Comparison of ENCODE assay signal across 2 cellular contexts in genomic region chr15:90463381-90463780, GRCh38.
TF ChIP-seq lines count a peak whose summit lies in the region.

No MANE protein-coding gene starts in this region.

TF ChIP-seq in HEK293, 187 proteins besides CTCF, POLR2A, EP300 and RAD21 (continued from another document):
- TF ChIP-seq ZEB2 (tag by site-specific recombination; IDR thresholded peaks at IDR 0.05) = peak; percentile 27; the same call in 1 of the 2 replicates
- peak; percentile 89 for TF ChIP-seq PRDM1 (tag by site-specific recombination; IDR thresholded peaks at IDR 0.05)
- TF ChIP-seq ZBTB21 (tag by site-specific recombination; IDR thresholded peaks at IDR 0.05) = peak; percentile 61; the same call in 1 of the 2 replicates
- peak; percentile 68 for TF ChIP-seq ZNF366 (tag by site-specific recombination; conservative IDR thresholded peaks at IDR 0.05)
- peak; percentile 69 for TF ChIP-seq SCRT2 (tag by site-specific recombination; IDR thresholded peaks at IDR 0.05)
- no peak for TF ChIP-seq ZNF169 (tag by site-specific recombination; IDR thresholded peaks at IDR 0.05)
TF ChIP-seq in HEK293: peak in this region for 9.

TF ChIP-seq in GM12878, 131 proteins besides CTCF, POLR2A, EP300 and RAD21 (continued from another document and continues in another):
- TF ChIP-seq, protein P1, sequence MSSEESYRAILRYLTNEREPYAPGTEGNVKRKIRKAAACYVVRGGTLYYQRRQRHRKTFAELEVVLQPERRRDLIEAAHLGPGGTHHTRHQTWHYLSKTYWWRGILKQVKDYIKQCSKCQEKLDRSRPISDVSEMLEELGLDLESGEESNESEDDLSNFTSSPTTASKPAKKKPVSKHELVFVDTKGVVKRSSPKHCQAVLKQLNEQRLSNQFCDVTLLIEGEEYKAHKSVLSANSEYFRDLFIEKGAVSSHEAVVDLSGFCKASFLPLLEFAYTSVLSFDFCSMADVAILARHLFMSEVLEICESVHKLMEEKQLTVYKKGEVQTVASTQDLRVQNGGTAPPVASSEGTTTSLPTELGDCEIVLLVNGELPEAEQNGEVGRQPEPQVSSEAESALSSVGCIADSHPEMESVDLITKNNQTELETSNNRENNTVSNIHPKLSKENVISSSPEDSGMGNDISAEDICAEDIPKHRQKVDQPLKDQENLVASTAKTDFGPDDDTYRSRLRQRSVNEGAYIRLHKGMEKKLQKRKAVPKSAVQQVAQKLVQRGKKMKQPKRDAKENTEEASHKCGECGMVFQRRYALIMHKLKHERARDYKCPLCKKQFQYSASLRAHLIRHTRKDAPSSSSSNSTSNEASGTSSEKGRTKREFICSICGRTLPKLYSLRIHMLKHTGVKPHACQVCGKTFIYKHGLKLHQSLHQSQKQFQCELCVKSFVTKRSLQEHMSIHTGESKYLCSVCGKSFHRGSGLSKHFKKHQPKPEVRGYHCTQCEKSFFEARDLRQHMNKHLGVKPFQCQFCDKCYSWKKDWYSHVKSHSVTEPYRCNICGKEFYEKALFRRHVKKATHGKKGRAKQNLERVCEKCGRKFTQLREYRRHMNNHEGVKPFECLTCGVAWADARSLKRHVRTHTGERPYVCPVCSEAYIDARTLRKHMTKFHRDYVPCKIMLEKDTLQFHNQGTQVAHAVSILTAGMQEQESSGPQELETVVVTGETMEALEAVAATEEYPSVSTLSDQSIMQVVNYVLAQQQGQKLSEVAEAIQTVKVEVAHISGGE (CRISPR knock-in tag; IDR thresholded peaks at IDR 0.05) = no peak
- TF ChIP-seq RBBP5 (conservative IDR thresholded peaks at IDR 0.05) (no peak), ZBTB40 (IDR thresholded peaks at IDR 0.05; ENCODE audit: borderline replicate concordance) (no peak), CREB1 (IDR thresholded peaks at IDR 0.05; ENCODE audit: low read depth) (peak; percentile 84), ZSCAN29 (IDR thresholded peaks at IDR 0.05) (no peak), RELB (IDR thresholded peaks at IDR 0.05; ENCODE audit: low read depth) (0 out of 2 replicates have a peak, but pooled peaks have one; percentile 19), BRCA1 (IDR thresholded peaks at IDR 0.05; ENCODE audit: low read depth, low read length) (no peak), IRF3 (IDR thresholded peaks at IDR 0.05) (no peak), RELA (IDR thresholded peaks at IDR 0.05; ENCODE audit: borderline replicate concordance, partially characterized antibody) (no peak), ATF7 (IDR thresholded peaks at IDR 0.05; ENCODE audit: low read depth) (peak; percentile 90), BMI1 (IDR thresholded peaks at IDR 0.05; ENCODE audit: borderline replicate concordance) (no peak), HSF1 (IDR thresholded peaks at IDR 0.05; ENCODE audit: low read depth, low read length) (no peak), RB1 (IDR thresholded peaks at IDR 0.05; ENCODE audit: borderline replicate concordance) (no peak), HCFC1 (IDR thresholded peaks at IDR 0.05; ENCODE audit: low read length) (no peak), YY1 (IDR thresholded peaks at IDR 0.05; ENCODE audit: low read depth, low read length) (no peak), ATF2 (IDR thresholded peaks at IDR 0.05; ENCODE audit: low read length) (peak; percentile 43; the same call in 1 of the 2 replicates), ZNF274 (IDR thresholded peaks at IDR 0.05; ENCODE audit: insufficient read depth, insufficient read length) (no peak), MLLT1 (IDR thresholded peaks at IDR 0.05) (no peak), BCL11A (IDR thresholded peaks at IDR 0.05; ENCODE audit: low read depth, low read length) (no peak), ASH2L (IDR thresholded peaks at IDR 0.05; ENCODE audit: borderline replicate concordance, low read depth) (no peak), RAD51 (IDR thresholded peaks at IDR 0.05) (0 out of 2 replicates have a peak, but pooled peaks have one; percentile 24), SREBF1 (IDR thresholded peaks at IDR 0.05; ENCODE audit: low read length) (no peak), POLR2AphosphoS2 (IDR thresholded peaks at IDR 0.05; ENCODE audit: low read depth, low read length) (no peak), PAX5 (IDR thresholded peaks at IDR 0.05; ENCODE audit: borderline replicate concordance, low read depth, low read length) (no peak), RUNX3 (IDR thresholded peaks at IDR 0.05; ENCODE audit: low read length) (peak; percentile 59; the same call in 1 of the 2 replicates), IKZF2 (IDR thresholded peaks at IDR 0.05) (peak; percentile 13 to 39; a peak in 2 of 4 replicates), DPF2 (IDR thresholded peaks at IDR 0.05) (no peak), TCF12 (IDR thresholded peaks at IDR 0.05; ENCODE audit: low read depth, low read length) (no peak)
- TF ChIP-seq, protein P2, sequence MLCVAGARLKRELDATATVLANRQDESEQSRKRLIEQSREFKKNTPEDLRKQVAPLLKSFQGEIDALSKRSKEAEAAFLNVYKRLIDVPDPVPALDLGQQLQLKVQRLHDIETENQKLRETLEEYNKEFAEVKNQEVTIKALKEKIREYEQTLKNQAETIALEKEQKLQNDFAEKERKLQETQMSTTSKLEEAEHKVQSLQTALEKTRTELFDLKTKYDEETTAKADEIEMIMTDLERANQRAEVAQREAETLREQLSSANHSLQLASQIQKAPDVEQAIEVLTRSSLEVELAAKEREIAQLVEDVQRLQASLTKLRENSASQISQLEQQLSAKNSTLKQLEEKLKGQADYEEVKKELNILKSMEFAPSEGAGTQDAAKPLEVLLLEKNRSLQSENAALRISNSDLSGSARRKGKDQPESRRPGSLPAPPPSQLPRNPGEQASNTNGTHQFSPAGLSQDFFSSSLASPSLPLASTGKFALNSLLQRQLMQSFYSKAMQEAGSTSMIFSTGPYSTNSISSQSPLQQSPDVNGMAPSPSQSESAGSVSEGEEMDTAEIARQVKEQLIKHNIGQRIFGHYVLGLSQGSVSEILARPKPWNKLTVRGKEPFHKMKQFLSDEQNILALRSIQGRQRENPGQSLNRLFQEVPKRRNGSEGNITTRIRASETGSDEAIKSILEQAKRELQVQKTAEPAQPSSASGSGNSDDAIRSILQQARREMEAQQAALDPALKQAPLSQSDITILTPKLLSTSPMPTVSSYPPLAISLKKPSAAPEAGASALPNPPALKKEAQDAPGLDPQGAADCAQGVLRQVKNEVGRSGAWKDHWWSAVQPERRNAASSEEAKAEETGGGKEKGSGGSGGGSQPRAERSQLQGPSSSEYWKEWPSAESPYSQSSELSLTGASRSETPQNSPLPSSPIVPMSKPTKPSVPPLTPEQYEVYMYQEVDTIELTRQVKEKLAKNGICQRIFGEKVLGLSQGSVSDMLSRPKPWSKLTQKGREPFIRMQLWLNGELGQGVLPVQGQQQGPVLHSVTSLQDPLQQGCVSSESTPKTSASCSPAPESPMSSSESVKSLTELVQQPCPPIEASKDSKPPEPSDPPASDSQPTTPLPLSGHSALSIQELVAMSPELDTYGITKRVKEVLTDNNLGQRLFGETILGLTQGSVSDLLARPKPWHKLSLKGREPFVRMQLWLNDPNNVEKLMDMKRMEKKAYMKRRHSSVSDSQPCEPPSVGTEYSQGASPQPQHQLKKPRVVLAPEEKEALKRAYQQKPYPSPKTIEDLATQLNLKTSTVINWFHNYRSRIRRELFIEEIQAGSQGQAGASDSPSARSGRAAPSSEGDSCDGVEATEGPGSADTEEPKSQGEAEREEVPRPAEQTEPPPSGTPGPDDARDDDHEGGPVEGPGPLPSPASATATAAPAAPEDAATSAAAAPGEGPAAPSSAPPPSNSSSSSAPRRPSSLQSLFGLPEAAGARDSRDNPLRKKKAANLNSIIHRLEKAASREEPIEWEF (IDR thresholded peaks at IDR 0.05; ENCODE audit: insufficient replicate concordance, low read depth, low read length) = no peak
- TF ChIP-seq, protein P3, sequence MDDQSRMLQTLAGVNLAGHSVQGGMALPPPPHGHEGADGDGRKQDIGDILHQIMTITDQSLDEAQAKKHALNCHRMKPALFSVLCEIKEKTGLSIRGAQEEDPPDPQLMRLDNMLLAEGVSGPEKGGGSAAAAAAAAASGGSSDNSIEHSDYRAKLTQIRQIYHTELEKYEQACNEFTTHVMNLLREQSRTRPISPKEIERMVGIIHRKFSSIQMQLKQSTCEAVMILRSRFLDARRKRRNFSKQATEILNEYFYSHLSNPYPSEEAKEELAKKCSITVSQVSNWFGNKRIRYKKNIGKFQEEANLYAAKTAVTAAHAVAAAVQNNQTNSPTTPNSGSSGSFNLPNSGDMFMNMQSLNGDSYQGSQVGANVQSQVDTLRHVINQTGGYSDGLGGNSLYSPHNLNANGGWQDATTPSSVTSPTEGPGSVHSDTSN (IDR thresholded peaks at IDR 0.05; ENCODE audit: insufficient replicate concordance, low read depth, low read length) = no peak
